In genomic region chr1:7993593-7994479, GRCh38 we compare ENCODE assay signal across 11 cellular contexts. TPM values are rescaled to one million over a fixed set of nuclear protein-coding genes. Genes with fewer than 3 reads are reported as not detected.
DNase-seq lines count a peak whose midpoint lies in the region; ATAC-seq, FAIRE-seq and TF ChIP-seq lines count a peak whose summit lies in the region.
"Had no signal": no experiment of that assay in that cellular context is flagged by ENCODE, and none has a peak within 500 bp of the region (broad histone marks: within the 10 kb centered on the region; RNA-seq: fewer than 3 reads in every experiment).

No MANE protein-coding gene starts in this region.

- H3F3A ChIP-seq in GM23338 (replicated peaks; ENCODE audit: low read depth) = peaks cover 9% of the 10 kb centered on the region; the same call in 1 of the 2 replicates

- no peak for ATAC-seq in GM23338
- ATAC-seq: upper lobe of right lung had no signal

- H3K4me3 ChIP-seq in GM23338 = no peak overlapping the region
- H3K4me3 ChIP-seq: upper lobe of right lung had no signal

- H3K79me2 ChIP-seq in GM23338 (replicated peaks; ENCODE audit: insufficient read depth) = no peaks in the 10 kb centered on the region

- no peaks in the 10 kb centered on the region for H3K9me2 ChIP-seq in GM23338 (ENCODE audit: insufficient read depth)

- H4K20me1 ChIP-seq in GM23338 (replicated peaks; ENCODE audit: insufficient read depth) = no peaks in the 10 kb centered on the region

- no peaks in the 10 kb centered on the region for H3K27me3 ChIP-seq in GM23338 (ENCODE audit: insufficient read depth)
- H3K27me3 ChIP-seq: upper lobe of right lung had no signal

- peaks cover 2% of the 10 kb centered on the region; the same call in 1 of the 3 replicates for H3K9me3 Mint-ChIP-seq in GM23338

- DNase-seq in GM18507 (ENCODE audit: extremely low spot score, insufficient read length, low read depth) = peak; percentile 22
- no peak for DNase-seq in GM23338 (ENCODE audit: low spot score)
- peak; percentile 74 for DNase-seq in MV-4-11 (lab: John Stamatoyannopoulos, UW)
- peak; percentile 72 for DNase-seq in myocyte (ENCODE audit: low read depth)
- no peak for DNase-seq in amniotic stem cell (lab: John Stamatoyannopoulos, UW)
- no peak for DNase-seq in stimulated activated CD4-positive, alpha-beta T cell treated with anti-CD3 and anti-CD28 coated beads, Interleukin-2, amount 100 ng/mL, for 48 hours
- no peak for DNase-seq in NK-92 (lab: John Stamatoyannopoulos, UW; ENCODE audit: unreplicated experiment)
- DNase-seq in OCI-M1 (lab: John Stamatoyannopoulos, UW) = no peak
- DNase-seq: NCI-H1105 treated with DMSO at 0.1 percent for 48 hours, upper lobe of right lung had no signal

- peaks cover 17% of the 10 kb centered on the region for H3K4me1 Mint-ChIP-seq in GM23338
- H3K4me1 Mint-ChIP-seq: brain had no signal

- no peaks in the 10 kb centered on the region for H3K36me3 ChIP-seq in GM23338 (ENCODE audit: insufficient read depth)
- H3K36me3 ChIP-seq: upper lobe of right lung had no signal

- no peak overlapping the region for H3K4me2 ChIP-seq in GM23338

- peaks cover 3% of the 10 kb centered on the region for H3K27me3 Mint-ChIP-seq in GM23338 (ENCODE audit: insufficient read depth, low read depth, poor library complexity)
- H3K27me3 Mint-ChIP-seq: brain had no signal

- H3K27ac Mint-ChIP-seq in GM23338 = peak overlapping the region; percentile 57; the same call in 1 of the 2 replicates
- H3K27ac Mint-ChIP-seq: brain had no signal

- TF ChIP-seq CTCF in GM23338 (conservative IDR thresholded peaks at IDR 0.05; ENCODE audit: low read depth in 2 of 2) = no peak

- FAIRE-seq in GM18507 (lab: Jason Lieb, UNC) = peak; percentile 97

- peaks cover 3% of the 10 kb centered on the region; the same call in 1 of the 2 replicates for H3K4me1 ChIP-seq in GM23338 (ENCODE audit: insufficient read depth)
- H3K4me1 ChIP-seq: upper lobe of right lung had no signal

- H3K36me3 Mint-ChIP-seq in GM23338 (ENCODE audit: low read depth) = peaks cover 24% of the 10 kb centered on the region

- no peak overlapping the region for H3K4me3 Mint-ChIP-seq in GM23338
- H3K4me3 Mint-ChIP-seq: brain had no signal

- H3K27ac ChIP-seq in GM23338 (ENCODE audit: low read depth) = peak overlapping the region; percentile 61; the same call in 1 of the 2 replicates
- H3K27ac ChIP-seq: upper lobe of right lung had no signal

- no peak overlapping the region for H2AFZ ChIP-seq in GM23338

TF ChIP-seq in GM23338, 12 proteins besides CTCF, POLR2A, EP300 and RAD21:
- no peak for TF ChIP-seq ZNF462 (CRISPR knock-in tag; IDR thresholded peaks at IDR 0.05)
- no peak for TF ChIP-seq CREB1 (CRISPR knock-in tag; IDR thresholded peaks at IDR 0.05; ENCODE audit: low read depth)

RNA-seq across cellular contexts. Expression of gene ERRFI1, which starts 32.3 kb away (rescaled TPM):
- total RNA-seq in GM23338 (2014; rRNA removed; shearing (Covaris generic)) = 51.3 and 59.8 TPM in 2 replicates
- 19.7 and 22.9 TPM in 2 replicates for polyA plus RNA-seq in GM23338 (2016; fragmentation: Nextera tagmentation; extraction: Ambion mirVana)
- total RNA-seq in myocyte = 138 and 194 TPM in 2 replicates
- 84.3 TPM for polyA plus RNA-seq in myocyte (2012)

RNA-seq across cellular contexts. Expression of gene PARK7, which starts 32.3 kb away (rescaled TPM):
- 178 and 184 TPM in 2 replicates for total RNA-seq in GM23338 (2014; rRNA removed; shearing (Covaris generic))
- polyA plus RNA-seq in GM23338 (2016; fragmentation: Nextera tagmentation; extraction: Ambion mirVana) = 592 and 679 TPM in 2 replicates
- 291 and 310 TPM in 2 replicates for total RNA-seq in myocyte
- polyA plus RNA-seq in myocyte (2012) = 487 TPM

RNA-seq across cellular contexts. Expression of gene TNFRSF9, which starts 53.2 kb away (rescaled TPM):
- total RNA-seq in GM23338 (2014; rRNA removed; shearing (Covaris generic)) = not detected in 2 replicates
- polyA plus RNA-seq in GM23338 (2016; fragmentation: Nextera tagmentation; extraction: Ambion mirVana) = not detected in 2 replicates
- 0.05 TPM in 1 of 2 replicates, not detected in the other for total RNA-seq in myocyte
- 0.04 TPM for polyA plus RNA-seq in myocyte (2012)

Comparison
In these comparisons a context has a peak if more than half of its experiments do, and no peak if none do; other contexts are left out.
1. DNase-seq: peak in GM18507 (single experiment), MV-4-11 (single experiment) and myocyte (single experiment); none in GM23338 (single experiment), amniotic stem cell (single experiment), stimulated activated CD4-positive, alpha-beta T cell treated with anti-CD3 and anti-CD28 coated beads, Interleukin-2, amount 100 ng/mL, for 48 hours (0 of 2), NK-92 (single experiment) and OCI-M1 (single experiment).